9 cellular contexts compared by ENCODE assay signal in genomic region chr6:71473908-71474307, GRCh38.
DNase-seq lines count a peak whose midpoint lies in the region; ATAC-seq and TF ChIP-seq lines count a peak whose summit lies in the region.
"Had no signal": no experiment of that assay in that cellular context is flagged by ENCODE, and none has a peak within 500 bp of the region (broad histone marks: within the 10 kb centered on the region; RNA-seq: fewer than 3 reads in every experiment).

No MANE protein-coding gene starts in this region.

- H3K27me3 ChIP-seq in breast epithelium (no peaks in the 10 kb centered on the region), hepatocyte (no peaks in the 10 kb centered on the region), tibial artery (no peaks in the 10 kb centered on the region)

- no peak for ATAC-seq in HG02981 (IDR thresholded peaks at IDR 0.05; ENCODE audit: unreplicated experiment)

- H3K4me2 ChIP-seq in hepatocyte = no peak overlapping the region

- no peaks in the 10 kb centered on the region for H3K9me2 ChIP-seq in hepatocyte (replicated peaks; ENCODE audit: insufficient read depth)

- H4K20me1 ChIP-seq in hepatocyte (ENCODE audit: insufficient read depth, poor library complexity, severe bottlenecking) = no peaks in the 10 kb centered on the region

- H2AFZ ChIP-seq in hepatocyte = no peak overlapping the region

- peak; percentile 93 for DNase-seq in HT1080 (ENCODE audit: low read depth)
- DNase-seq in breast epithelium (ENCODE audit: low spot score in 2 of 2) = peak in 1 of 2 donors; percentile 33
- peak; percentile 13 for DNase-seq in hepatocyte (ENCODE audit: low spot score)
- peak; percentile 88 to 89 for DNase-seq in tibial artery
- DNase-seq in DMS 273 treated with DMSO at 0.1 percent for 48 hours (lab: John Stamatoyannopoulos, UW) = no peak
- DNase-seq in effector CD4-positive, alpha-beta T cell = no peak
- DNase-seq: glutamatergic neuron had no signal

- WGBS in hepatocyte (ENCODE audit: low lambda C conversion rate, missing lambda C conversion rate) = 70% methylated on average over 2 of the region's 2 CpGs

- H3K27ac ChIP-seq in breast epithelium (peak overlapping the region; percentile 31 to 79), hepatocyte (no peak overlapping the region), tibial artery (peak overlapping the region in 1 of 2 donors; percentile 14)
- H3K27ac ChIP-seq: neutrophil had no signal

- intact Hi-C loops in breast epithelium (cut with DNase I; ENCODE audit: low total_unique reads) = no loop called here
- intact Hi-C loops in tibial artery (cut with DNase I; ENCODE audit: low total_unique reads) = loop anchor here (5.0 kb wide), 1 partner anchor 52 kb away; no protein-coding TSS in a partner anchor

- no peaks in the 10 kb centered on the region for H3K4me1 ChIP-seq in breast epithelium
- peaks cover 4% of the 10 kb centered on the region for H3K4me1 ChIP-seq in hepatocyte (ENCODE audit: insufficient read depth)
- peaks cover 0 to 33% (median 12%) of the 10 kb centered on the region in 4 donors for H3K4me1 ChIP-seq in tibial artery

- H3K9me3 ChIP-seq in breast epithelium (no peaks in the 10 kb centered on the region), hepatocyte (ENCODE audit: low read depth) (no peaks in the 10 kb centered on the region), tibial artery (no peaks in the 10 kb centered on the region)
- H3K9me3 ChIP-seq: neutrophil had no signal

- no peak for TF ChIP-seq CTCF in breast epithelium (IDR thresholded peaks at IDR 0.05)
- no peak for TF ChIP-seq CTCF in hepatocyte (IDR thresholded peaks at IDR 0.05; ENCODE audit: poor library complexity)
- no peak for TF ChIP-seq CTCF in tibial artery (IDR thresholded peaks at IDR 0.05)

- H3K4me3 ChIP-seq in breast epithelium = no peak overlapping the region
- H3K4me3 ChIP-seq in hepatocyte = no peak overlapping the region
- no peak overlapping the region for H3K4me3 ChIP-seq in tibial artery

- H3K79me2 ChIP-seq in hepatocyte = no peaks in the 10 kb centered on the region

- H3K36me3 ChIP-seq in breast epithelium (no peaks in the 10 kb centered on the region), hepatocyte (replicated peaks; ENCODE audit: insufficient read depth, low read depth) (no peaks in the 10 kb centered on the region), tibial artery (no peaks in the 10 kb centered on the region)
- H3K36me3 ChIP-seq: neutrophil had no signal

- no peak for TF ChIP-seq POLR2A in breast epithelium (IDR thresholded peaks at IDR 0.05)

Comparison
In these comparisons a context has a peak if more than half of its experiments do, and no peak if none do; other contexts are left out.
1. DNase-seq: peak in HT1080 (single experiment), hepatocyte (single experiment) and tibial artery (2 of 2); none in DMS 273 treated with DMSO at 0.1 percent for 48 hours (single experiment) and effector CD4-positive, alpha-beta T cell (single experiment).